ENCODE assay signal across 9 cellular contexts in the genomic region with DNA sequence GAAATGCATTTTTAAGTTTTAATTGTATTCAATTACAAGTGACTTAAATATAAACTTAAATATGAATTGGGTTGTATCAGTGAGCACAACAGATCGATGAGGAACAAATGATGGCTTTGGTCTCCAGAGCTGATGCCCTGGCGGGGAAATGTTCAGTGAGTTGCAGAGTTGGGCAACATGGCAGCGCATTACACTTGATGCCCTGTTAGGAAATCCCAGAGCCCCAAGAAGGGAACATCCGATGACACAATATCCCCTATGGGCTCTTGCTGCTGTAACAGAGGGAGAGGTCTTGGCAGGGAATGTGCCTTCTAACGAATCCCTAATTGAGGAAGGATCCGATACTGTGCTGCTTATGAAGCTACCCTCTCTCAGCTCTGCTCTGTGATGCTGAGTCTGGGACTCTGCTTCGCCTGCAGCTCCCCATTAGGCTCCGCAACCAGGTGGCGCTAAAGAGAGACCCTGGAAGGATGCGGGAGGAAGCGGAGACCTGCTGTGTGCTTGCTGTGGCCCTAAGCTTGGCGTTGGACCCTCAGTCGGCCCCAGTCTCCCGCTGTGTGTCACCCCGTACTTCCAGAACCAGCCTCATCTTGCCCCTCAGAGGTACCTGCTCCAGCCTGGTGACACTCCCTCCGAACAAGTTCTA. TPM values are rescaled to one million over a fixed set of nuclear protein-coding genes. Genes with fewer than 3 reads are reported as not detected.
DNase-seq lines count a peak whose midpoint lies in the region; ATAC-seq and TF ChIP-seq lines count a peak whose summit lies in the region.
"Had no signal": no experiment of that assay in that cellular context is flagged by ENCODE, and none has a peak within 500 bp of the region (broad histone marks: within the 10 kb centered on the region; RNA-seq: fewer than 3 reads in every experiment).

No MANE protein-coding gene starts in this region.

- intact Hi-C loops in prostate gland (cut with DNase I): no loop called here

- H3K4me1 ChIP-seq in HEK293 (ENCODE audit: control insufficient read depth, insufficient read depth, low read length) (no peaks in the 10 kb centered on the region), NT2/D1 (ENCODE audit: insufficient read depth, insufficient read length) (no peaks in the 10 kb centered on the region), prostate gland (replicated peaks) (no peaks in the 10 kb centered on the region)

- ATAC-seq in GM19455 (IDR thresholded peaks at IDR 0.05; ENCODE audit: unreplicated experiment): no peak
- ATAC-seq in GM19397 (IDR thresholded peaks at IDR 0.05; ENCODE audit: unreplicated experiment): no peak

- H3K9ac ChIP-seq in NT2/D1 (ENCODE audit: insufficient read length, low read depth): no peak overlapping the region

- DNase-seq in DMS153 treated with DMSO at 0.1 percent for 48 hours (lab: John Stamatoyannopoulos, UW; ENCODE audit: unreplicated experiment): peak; percentile 3
- DNase-seq in NT2/D1 (ENCODE audit: low read depth, low spot score): peak; percentile 63
- DNase-seq in activated T-cell treated with anti-CD3 and anti-CD28 coated beads, Interleukin-2, amount 50 U/mL, for 1 hour: peak; percentile 54
- DNase-seq in foreskin melanocyte: peak; percentile 11
- DNase-seq in prostate gland (ENCODE audit: low spot score): peak; percentile 7

- CTCF ChIA-PET in HEK293 (lab: Yijun Ruan, JAX): interaction anchor here (0.5 to 2.0 kb wide), 23 partner anchors 9 to 591 kb away, joined by 3 to 10 read pairs (median 3); no protein-coding TSS in a partner anchor

- H3K4me3 ChIP-seq in HEK293 (ENCODE audit: low read depth, low read length) (no peak overlapping the region), NT2/D1 (ENCODE audit: insufficient read length, low read depth) (no peak overlapping the region), prostate gland (no peak overlapping the region)
- H3K4me3 ChIP-seq: SK-N-MC had no signal

- H3K36me3 ChIP-seq in HEK293 (ENCODE audit: control insufficient read depth in 2 of 2, insufficient read depth in 1 of 2, low read length in 2 of 2) (peaks cover 0 to 16% of the 10 kb centered on the region in 2 experiments; a peak in 1 of 3 replicates), NT2/D1 (ENCODE audit: insufficient read depth, insufficient read length, low read length) (peaks cover 10% of the 10 kb centered on the region), prostate gland (no peaks in the 10 kb centered on the region)

- no peak overlapping the region for H3K27ac ChIP-seq in HEK293 (ENCODE audit: extremely low read depth, low read depth, low read length)
- no peak overlapping the region for H3K27ac ChIP-seq in prostate gland
- H3K27ac ChIP-seq: SK-N-MC had no signal

- no peaks in the 10 kb centered on the region for H3K9me3 ChIP-seq in HEK293 (ENCODE audit: control insufficient read depth, insufficient read depth, low read depth, low read length)
- H3K9me3 ChIP-seq in NT2/D1 (ENCODE audit: insufficient read depth, low read length): no peaks in the 10 kb centered on the region
- no peaks in the 10 kb centered on the region for H3K9me3 ChIP-seq in prostate gland

- POLR2A ChIA-PET in HEK293 (lab: Yijun Ruan, JAX): no interaction called here

- WGBS in prostate gland: 41% methylated on average over 12 of the region's 16 CpGs

- H3K27me3 ChIP-seq in NT2/D1 (ENCODE audit: insufficient read depth, insufficient read length): no peaks in the 10 kb centered on the region
- H3K27me3 ChIP-seq in prostate gland (replicated peaks; ENCODE audit: insufficient read depth): no peaks in the 10 kb centered on the region

- TF ChIP-seq POLR2A in prostate gland (IDR thresholded peaks at IDR 0.05): no peak

- TF ChIP-seq CTCF in HEK293 (tag by site-specific recombination; IDR thresholded peaks at IDR 0.05) (peak; percentile 27; the same call in 1 of the 2 replicates), prostate gland (IDR thresholded peaks at IDR 0.05) (peak in 1 of 4 experiments; percentile 24)

TF ChIP-seq in HEK293, 187 proteins besides CTCF, POLR2A, EP300 and RAD21:
- TF ChIP-seq ZNF785 (tag by site-specific recombination; IDR thresholded peaks at IDR 0.05): no peak
- no peak for TF ChIP-seq ZNF174 (tag by site-specific recombination; IDR thresholded peaks at IDR 0.05)
- no peak for TF ChIP-seq MEIS1 (CRISPR knock-in tag; IDR thresholded peaks at IDR 0.05; ENCODE audit: borderline replicate concordance)
- TF ChIP-seq ZNF561 (tag by site-specific recombination; IDR thresholded peaks at IDR 0.05; ENCODE audit: borderline replicate concordance): no peak
- TF ChIP-seq, protein P1, sequence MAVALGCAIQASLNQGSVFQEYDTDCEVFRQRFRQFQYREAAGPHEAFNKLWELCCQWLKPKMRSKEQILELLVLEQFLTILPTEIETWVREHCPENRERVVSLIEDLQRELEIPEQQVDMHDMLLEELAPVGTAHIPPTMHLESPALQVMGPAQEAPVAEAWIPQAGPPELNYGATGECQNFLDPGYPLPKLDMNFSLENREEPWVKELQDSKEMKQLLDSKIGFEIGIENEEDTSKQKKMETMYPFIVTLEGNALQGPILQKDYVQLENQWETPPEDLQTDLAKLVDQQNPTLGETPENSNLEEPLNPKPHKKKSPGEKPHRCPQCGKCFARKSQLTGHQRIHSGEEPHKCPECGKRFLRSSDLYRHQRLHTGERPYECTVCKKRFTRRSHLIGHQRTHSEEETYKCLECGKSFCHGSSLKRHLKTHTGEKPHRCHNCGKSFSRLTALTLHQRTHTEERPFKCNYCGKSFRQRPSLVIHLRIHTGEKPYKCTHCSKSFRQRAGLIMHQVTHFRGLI (tag by site-specific recombination; IDR thresholded peaks at IDR 0.05): no peak
- TF ChIP-seq ZNF239 (tag by site-specific recombination; IDR thresholded peaks at IDR 0.05): no peak
- peak; percentile 32 for TF ChIP-seq ZNF654 (tag by site-specific recombination; IDR thresholded peaks at IDR 0.05; ENCODE audit: low read depth)

RNA-seq across cellular contexts. Expression of gene PDHA1, which starts 38.9 kb away (rescaled TPM):
- 10 to 100 TPM; 30.7 to 53.1 TPM for total RNA-seq in prostate gland

Comparison
In these comparisons a context has a peak if more than half of its experiments do, and no peak if none do; other contexts are left out.
1. DNase-seq: peak in every context shown above with its lines; median percentile 63 in NT2/D1; 54 in activated T-cell treated with anti-CD3 and anti-CD28 coated beads, Interleukin-2, amount 50 U/mL, for 1 hour; 11 in foreskin melanocyte; 7 in prostate gland; 3 in DMS153 treated with DMSO at 0.1 percent for 48 hours.